Comparison of ENCODE assay signal across 22 cellular contexts in genomic region chr17:36945160-36945559, GRCh38. TPM values are rescaled to one million over a fixed set of nuclear protein-coding genes. Genes with fewer than 3 reads are reported as not detected.
A peak's percentile ranks its signal among the peaks of the same experiment; 100 is the strongest.
DNase-seq lines count a peak whose midpoint lies in the region; ATAC-seq, FAIRE-seq and TF ChIP-seq lines count a peak whose summit lies in the region.
"Had no signal": no experiment of that assay in that cellular context is flagged by ENCODE, and none has a peak within 500 bp of the region (broad histone marks: within the 10 kb centered on the region; RNA-seq: fewer than 3 reads in every experiment).

No MANE protein-coding gene starts in this region.

- H2AK5ac ChIP-seq in H1 (ENCODE audit: low read depth, low read length), result no peak overlapping the region

- H3K9ac ChIP-seq in H1 (replicated peaks in 1 of 4; ENCODE audit: extremely low read depth in 1 of 4, low read depth in 3 of 4, low read length in 3 of 4), result no peak overlapping the region
- H3K9ac ChIP-seq: BLaER1 had no signal

- no peak overlapping the region for H2BK20ac ChIP-seq in H1 (ENCODE audit: low read length)

- no peak overlapping the region for H2BK5ac ChIP-seq in H1 (ENCODE audit: low read depth, low read length)

- H4K20me1 ChIP-seq in GM23338 (replicated peaks; ENCODE audit: insufficient read depth), result peaks cover 9% of the 10 kb centered on the region
- H4K20me1 ChIP-seq in H1 (replicated peaks in 1 of 2; ENCODE audit: control insufficient read depth in 1 of 2, insufficient read depth in 2 of 2, low read length in 2 of 2), result peaks cover 10 to 23% of the 10 kb centered on the region in 2 experiments

- H3K36me3 Mint-ChIP-seq in GM23338 (ENCODE audit: low read depth), result peaks cover 3% of the 10 kb centered on the region; the same call in 1 of the 3 replicates
- no peaks in the 10 kb centered on the region for H3K36me3 Mint-ChIP-seq in WTC11
- H3K36me3 Mint-ChIP-seq in type B pancreatic cell, result peaks cover 7% of the 10 kb centered on the region
- H3K36me3 Mint-ChIP-seq in T-helper 17 cell (ENCODE audit: low read depth), result peaks cover 12% of the 10 kb centered on the region

- no peak overlapping the region for H3K23ac ChIP-seq in H1 (ENCODE audit: insufficient read length)

- H3K4ac ChIP-seq in H1 (replicated peaks; ENCODE audit: insufficient read length, low read depth, low read length), result no peak overlapping the region

- H4K8ac ChIP-seq in H1 (ENCODE audit: extremely low read depth, insufficient read depth, low read length), result no peak overlapping the region

- H4K91ac ChIP-seq in H1 (replicated peaks; ENCODE audit: insufficient read length, low read length), result no peak overlapping the region

- CTCF ChIA-PET in WTC11 (lab: Charles Lee) (no interaction called here), H1 (lab: Charles Lee; ENCODE audit: partially characterized antibody) (interaction anchor here (1.2 to 2.1 kb wide), 3 partner anchors 12 to 176 kb away, joined by 4 to 9 read pairs (median 6); no protein-coding TSS in a partner anchor)

- peak overlapping the region; percentile 47 for H3K4me3 ChIP-seq in GM23338
- H3K4me3 ChIP-seq in H1 (ENCODE audit: extremely low read depth in 1 of 4, insufficient read depth in 2 of 4, low read depth in 3 of 4, low read length in 4 of 4), result peak overlapping the region in 1 of 4 experiments; percentile 43; a peak in 1 of 8 replicates
- H3K4me3 ChIP-seq: BLaER1, GM12878 had no signal

- H3K27ac ChIP-seq in GM23338 (ENCODE audit: low read depth) (no peak overlapping the region), H1 (ENCODE audit: low read depth, low read length) (no peak overlapping the region)
- H3K27ac ChIP-seq: BLaER1 had no signal

- TF ChIP-seq POLR2A in H1 (IDR thresholded peaks at IDR 0.05; ENCODE audit: control extremely low read depth in 1 of 2, low read depth in 2 of 2, low read length in 2 of 2), result no peak

- H3K27ac Mint-ChIP-seq in GM23338 (no peak overlapping the region), WTC11 (no peak overlapping the region), type B pancreatic cell (peak overlapping the region; percentile 48), T-helper 17 cell (no peak overlapping the region)
- H3K27ac Mint-ChIP-seq: CD14-positive monocyte; CD8-positive, alpha-beta T cell had no signal

- no peak for ATAC-seq in GM23338
- no peak for ATAC-seq in WTC11
- no peak for ATAC-seq in T-helper 17 cell
- ATAC-seq: CD8-positive, alpha-beta T cell; GM12878 had no signal

- no peak overlapping the region for H3K14ac ChIP-seq in H1 (ENCODE audit: insufficient read length)

- no peak for FAIRE-seq in H1 (lab: Jason Lieb, UNC)
- FAIRE-seq: GM12878, H54 had no signal

- H4K5ac ChIP-seq in H1 (ENCODE audit: insufficient read length, low read depth, low read length), result no peak overlapping the region

- no peak overlapping the region for H2BK120ac ChIP-seq in H1 (replicated peaks; ENCODE audit: low read depth, low read length)

- H3K23me2 ChIP-seq in H1 (ENCODE audit: low read depth, low read length), result peaks cover 16% of the 10 kb centered on the region

- no peak overlapping the region for H3K18ac ChIP-seq in H1 (ENCODE audit: extremely low read depth, low read length)

- H3K4me1 Mint-ChIP-seq in GM23338 (peaks cover 65% of the 10 kb centered on the region), WTC11 (peaks cover 67% of the 10 kb centered on the region), type B pancreatic cell (ENCODE audit: unreplicated experiment) (peaks cover 19% of the 10 kb centered on the region), T-helper 17 cell (peaks cover 30% of the 10 kb centered on the region)

- intact Hi-C loops in posterior vena cava (cut with DNase I), result no loop called here

- H2BK12ac ChIP-seq in H1 (ENCODE audit: low read depth, low read length), result no peak overlapping the region

- DNase-seq in GM23338 (ENCODE audit: low spot score) (no peak), WTC11 (ENCODE audit: low spot score) (no peak), H1 (ENCODE audit: low read depth in 1 of 2, low spot score in 2 of 2) (no peak), type B pancreatic cell (ENCODE audit: extremely low spot score, unreplicated experiment) (no peak), posterior vena cava (ENCODE audit: low spot score) (no peak), NOMO-1 treated with DMSO at 0.1 percent for 48 hours (lab: John Stamatoyannopoulos, UW; ENCODE audit: unreplicated experiment) (no peak), T-helper 17 cell (no peak)
- DNase-seq: 8988T; Calu3; CD8-positive, alpha-beta T cell; DMS 273 treated with DMSO at 0.1 percent for 48 hours; DMS53; DND-41; EL; HCEC 1CT had no signal

- H3K36me3 ChIP-seq in GM23338 (ENCODE audit: insufficient read depth), result no peaks in the 10 kb centered on the region
- peaks cover 0 to 13% (median 0%) of the 10 kb centered on the region in 4 experiments; a peak in 1 of 8 replicates for H3K36me3 ChIP-seq in H1 (ENCODE audit: control insufficient read depth in 2 of 4, insufficient read depth in 4 of 4, low read length in 3 of 4)

- no peak overlapping the region for H2BK15ac ChIP-seq in H1 (ENCODE audit: low read length)

- H3K4me2 ChIP-seq in GM23338 (peak overlapping the region; percentile 86; the same call in 1 of the 2 replicates), H1 (ENCODE audit: insufficient read depth in 1 of 2, low read depth in 2 of 2, low read length in 2 of 2) (no peak overlapping the region; a peak in 1 of 4 replicates)
- H3K4me2 ChIP-seq: BLaER1 had no signal

- H3K79me1 ChIP-seq in H1 (ENCODE audit: low read depth, low read length), result no peaks in the 10 kb centered on the region; the same call in 1 of the 2 replicates

- no peak for TF ChIP-seq EP300 in H1 (IDR thresholded peaks at IDR 0.05; ENCODE audit: borderline replicate concordance in 1 of 2, low read depth in 2 of 2, low read length in 2 of 2)

- no peaks in the 10 kb centered on the region for H3K9me2 ChIP-seq in GM23338 (ENCODE audit: insufficient read depth)

- H3K56ac ChIP-seq in H1 (replicated peaks; ENCODE audit: insufficient read length, low read depth, low read length), result no peak overlapping the region

- WGBS in H1 (ENCODE audit: extremely low coverage in 1 of 2, insufficient coverage in 1 of 2, insufficient read length in 1 of 2, insufficient replicate concordance in 2 of 2, low coverage in 1 of 2, low lambda C conversion rate in 2 of 2, missing lambda C conversion rate in 1 of 2), 2 experiments, result 39% methylated on average over 1 of the region's 1 CpG; no CpG with 5 or more reads in 1 of the 2 experiments

- no peak for TF ChIP-seq RAD21 in H1 (IDR thresholded peaks at IDR 0.05 in 1 of 2, conservative IDR thresholded peaks at IDR 0.05 in 1 of 2; ENCODE audit: low read depth in 2 of 2, low read length in 2 of 2)

- H3K79me2 ChIP-seq in GM23338 (replicated peaks; ENCODE audit: insufficient read depth) (peaks cover 10% of the 10 kb centered on the region), H1 (ENCODE audit: control insufficient read depth in 1 of 2, insufficient read depth in 2 of 2, low read length in 2 of 2) (peaks cover 0 to 10% of the 10 kb centered on the region in 2 experiments; a peak in 2 of 4 replicates)

- H3K27me3 Mint-ChIP-seq in GM23338 (ENCODE audit: insufficient read depth, low read depth, poor library complexity) (peaks cover 91% of the 10 kb centered on the region), WTC11 (ENCODE audit: low read depth) (peaks cover 93% of the 10 kb centered on the region), type B pancreatic cell (peaks cover 74% of the 10 kb centered on the region), T-helper 17 cell (peaks cover 51% of the 10 kb centered on the region)

- peaks cover 86% of the 10 kb centered on the region for H3K4me1 ChIP-seq in GM23338 (ENCODE audit: insufficient read depth)
- H3K4me1 ChIP-seq in H1 (replicated peaks in 1 of 4; ENCODE audit: control insufficient read depth in 3 of 4, insufficient read depth in 4 of 4, low read length in 3 of 4), result peaks cover 8 to 45% (median 37%) of the 10 kb centered on the region in 4 experiments

- peaks cover 45% of the 10 kb centered on the region for H3F3A ChIP-seq in GM23338 (replicated peaks; ENCODE audit: low read depth)

- POLR2A ChIA-PET in WTC11 (lab: Charles Lee), result no interaction called here
- POLR2A ChIA-PET in H1 (lab: Charles Lee; ENCODE audit: partially characterized antibody), result interaction anchor here (0.9 to 5.9 kb wide), 3 partner anchors 7 to 12 kb away, joined by 3 to 45 read pairs (median 6); partner anchors contain the start of gene LHX1

- H3K27me3 ChIP-seq in GM23338 (ENCODE audit: insufficient read depth) (peaks cover 92% of the 10 kb centered on the region), H1 (replicated peaks in 1 of 4; ENCODE audit: control insufficient read depth in 3 of 4, extremely low read depth in 1 of 4, insufficient read depth in 3 of 4, low read length in 3 of 4) (peaks cover 73 to 86% (median 80%) of the 10 kb centered on the region in 4 experiments)

- no peak for TF ChIP-seq CTCF in GM23338 (conservative IDR thresholded peaks at IDR 0.05; ENCODE audit: low read depth in 2 of 2)
- TF ChIP-seq CTCF in WTC11 (IDR thresholded peaks at IDR 0.05), result no peak
- no peak for TF ChIP-seq CTCF in H1 (IDR thresholded peaks at IDR 0.05; ENCODE audit: control extremely low read depth in 1 of 3, insufficient read depth in 1 of 3, low read depth in 1 of 3, low read length in 3 of 3)
- no peak for TF ChIP-seq CTCF in type B pancreatic cell (conservative IDR thresholded peaks at IDR 0.05)

- H3K4me3 Mint-ChIP-seq in GM23338 (peak overlapping the region; percentile 53; the same call in 1 of the 3 replicates), WTC11 (peak overlapping the region; percentile 19; the same call in 1 of the 2 replicates), type B pancreatic cell (no peak overlapping the region), T-helper 17 cell (no peak overlapping the region)
- H3K4me3 Mint-ChIP-seq: CD8-positive, alpha-beta T cell had no signal

- no peak overlapping the region for H2AFZ ChIP-seq in GM23338
- no peak overlapping the region for H2AFZ ChIP-seq in H1 (ENCODE audit: low read length)

- H3K9me3 ChIP-seq in H1 (ENCODE audit: insufficient read depth in 2 of 2, low read depth in 1 of 2, low read length in 1 of 2), result no peaks in the 10 kb centered on the region; a peak in 1 of 4 replicates
- H3K9me3 ChIP-seq in T-helper 17 cell (ENCODE audit: control insufficient read depth, low read length, poor library complexity, severe bottlenecking), result no peaks in the 10 kb centered on the region

- peaks cover 5% of the 10 kb centered on the region; the same call in 1 of the 3 replicates for H3K9me3 Mint-ChIP-seq in GM23338
- H3K9me3 Mint-ChIP-seq in WTC11, result no peaks in the 10 kb centered on the region
- no peaks in the 10 kb centered on the region for H3K9me3 Mint-ChIP-seq in type B pancreatic cell
- H3K9me3 Mint-ChIP-seq: CD8-positive, alpha-beta T cell had no signal

RNA-seq across cellular contexts. Expression of gene AATF, which starts 3.6 kb away (rescaled TPM):
- 40.2 and 53.7 TPM in 2 replicates for total RNA-seq in GM23338 (2014; rRNA removed; shearing (Covaris generic))
- polyA plus RNA-seq in GM23338 (2016; fragmentation: Nextera tagmentation; extraction: Ambion mirVana) (64.1 and 71.2 TPM in 2 replicates), H1 (2011; rRNA removed) (20.1 and 23.7 TPM in 2 replicates)
- total RNA-seq in WTC11 (2021) (48.9 to 61.0 TPM (median 49.8 TPM) in 3 replicates), type B pancreatic cell (ENCODE audit: low replicate concordance) (47.8 and 48.0 TPM in 2 replicates), posterior vena cava (10 to 100 TPM; 29.8 to 46.2 TPM), T-helper 17 cell (10 to 100 TPM; 47.8 to 56.3 TPM)
- total RNA-seq in H1 (2021; fragmentation: NEBNext Ultra II Directional; extraction: Animal tissue kit (Norgen Biotek cat#: 25700)), result 62.8 and 67.7 TPM in 2 replicates
- 26.3 TPM for polyA plus RNA-seq in H1 (2011; cell fraction: cytosol; rRNA removed)
- 29.8 TPM for polyA plus RNA-seq in H1 (2011; cell fraction: nucleus; rRNA removed)
- 66.6 to 96.2 TPM (median 77.0 TPM) in 4 replicates for polyA plus RNA-seq in H1 (2012, experiment 1 of 2)
- polyA plus RNA-seq in H1 (2012, experiment 2 of 2), result 23.2 TPM
- 74.6 TPM for polyA plus RNA-seq in H1 (2013, experiment 1 of 2)
- polyA plus RNA-seq in H1 (2013, experiment 2 of 2), result 70.3 TPM
- polyA minus RNA-seq in H1 (2011; rRNA and poly(A)+ RNA removed), result 24.8 and 31.2 TPM in 2 replicates
- 21.7 TPM for polyA minus RNA-seq in H1 (2011; cell fraction: cytosol; rRNA and poly(A)+ RNA removed)
- polyA minus RNA-seq in H1 (2011; cell fraction: nucleus; rRNA and poly(A)+ RNA removed), result 26.4 TPM

RNA-seq across cellular contexts. Expression of gene LHX1, which starts 7.9 kb away (rescaled TPM):
- 0.52 and 0.58 TPM in 2 replicates for total RNA-seq in GM23338 (2014; rRNA removed; shearing (Covaris generic))
- polyA plus RNA-seq in GM23338 (2016; fragmentation: Nextera tagmentation; extraction: Ambion mirVana), result 0.74 and 1.1 TPM in 2 replicates
- 0.61 to 1.3 TPM (median 1.2 TPM) in 3 replicates for total RNA-seq in WTC11 (2021)
- 0.93 and 1.5 TPM in 2 replicates for total RNA-seq in H1 (2021; fragmentation: NEBNext Ultra II Directional; extraction: Animal tissue kit (Norgen Biotek cat#: 25700))
- 0.26 and 0.33 TPM in 2 replicates for polyA plus RNA-seq in H1 (2011; rRNA removed)
- polyA plus RNA-seq in H1 (2011; cell fraction: cytosol; rRNA removed), result 0.21 TPM
- polyA plus RNA-seq in H1 (2011; cell fraction: nucleus; rRNA removed), result 0.67 TPM
- 0.57 to 1.4 TPM (median 0.94 TPM) in 4 replicates for polyA plus RNA-seq in H1 (2012, experiment 1 of 2)
- polyA plus RNA-seq in H1 (2012, experiment 2 of 2), result 0.81 TPM
- 0.53 TPM for polyA plus RNA-seq in H1 (2013, experiment 1 of 2)
- 0.39 TPM for polyA plus RNA-seq in H1 (2013, experiment 2 of 2)
- 0.35 TPM in 1 of 2 replicates, not detected in the other for polyA minus RNA-seq in H1 (2011; rRNA and poly(A)+ RNA removed)
- not detected for polyA minus RNA-seq in H1 (2011; cell fraction: cytosol; rRNA and poly(A)+ RNA removed)
- polyA minus RNA-seq in H1 (2011; cell fraction: nucleus; rRNA and poly(A)+ RNA removed), result 0.70 TPM
- total RNA-seq in type B pancreatic cell (ENCODE audit: low replicate concordance), result 1.7 and 2.7 TPM in 2 replicates
- total RNA-seq in posterior vena cava, result not detected
- not detected for total RNA-seq in T-helper 17 cell
- total RNA-seq: A673; CD8-positive, alpha-beta T cell; GM12878; HT-29 had no signal
- polyA plus RNA-seq: AG04450, CD14-positive monocyte, GM12878 had no signal

Comparison
In these comparisons a context has a peak if more than half of its experiments do, and no peak if none do; other contexts are left out.
1. H3K4me3 Mint-ChIP-seq: peak in GM23338 (single experiment) and WTC11 (single experiment); none in type B pancreatic cell (single experiment) and T-helper 17 cell (single experiment).